In the genomic region with DNA sequence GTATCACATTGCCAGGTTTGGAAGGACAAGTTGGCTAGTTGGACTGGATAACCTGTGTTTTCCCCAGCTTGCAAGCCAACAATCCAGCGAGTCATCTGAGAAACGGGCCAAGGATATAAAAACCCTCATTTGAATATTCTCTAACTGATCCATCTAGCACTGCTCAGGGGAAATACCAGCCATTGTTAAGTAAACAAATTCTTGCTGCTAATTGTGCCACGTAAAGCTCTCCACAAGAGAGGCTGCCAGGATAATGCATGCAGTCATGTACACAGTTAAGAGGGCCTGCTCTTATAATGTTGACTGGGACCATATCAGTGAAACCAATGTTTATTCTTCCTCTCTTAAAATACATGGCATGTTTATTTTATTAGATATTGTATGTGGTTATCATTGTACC, we compare ENCODE assay signal across 1 cellular context.
TF ChIP-seq lines count a peak whose summit lies in the region.

No MANE protein-coding gene starts in this region.

TF ChIP-seq in WTC11, 78 proteins besides CTCF, POLR2A, EP300 and RAD21 (continued from another document):
- TF ChIP-seq, protein P1, sequence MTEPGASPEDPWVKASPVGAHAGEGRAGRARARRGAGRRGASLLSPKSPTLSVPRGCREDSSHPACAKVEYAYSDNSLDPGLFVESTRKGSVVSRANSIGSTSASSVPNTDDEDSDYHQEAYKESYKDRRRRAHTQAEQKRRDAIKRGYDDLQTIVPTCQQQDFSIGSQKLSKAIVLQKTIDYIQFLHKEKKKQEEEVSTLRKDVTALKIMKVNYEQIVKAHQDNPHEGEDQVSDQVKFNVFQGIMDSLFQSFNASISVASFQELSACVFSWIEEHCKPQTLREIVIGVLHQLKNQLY (CRISPR knock-in tag; IDR thresholded peaks at IDR 0.05): no peak
- TF ChIP-seq SOX15 (CRISPR knock-in tag; IDR thresholded peaks at IDR 0.05) (no peak), NFE2L1 (CRISPR knock-in tag; IDR thresholded peaks at IDR 0.05) (no peak), TCF7 (CRISPR knock-in tag; IDR thresholded peaks at IDR 0.05; ENCODE audit: low read depth) (no peak), CBFB (CRISPR knock-in tag; IDR thresholded peaks at IDR 0.05; ENCODE audit: low read depth) (no peak)
- TF ChIP-seq, protein P2, sequence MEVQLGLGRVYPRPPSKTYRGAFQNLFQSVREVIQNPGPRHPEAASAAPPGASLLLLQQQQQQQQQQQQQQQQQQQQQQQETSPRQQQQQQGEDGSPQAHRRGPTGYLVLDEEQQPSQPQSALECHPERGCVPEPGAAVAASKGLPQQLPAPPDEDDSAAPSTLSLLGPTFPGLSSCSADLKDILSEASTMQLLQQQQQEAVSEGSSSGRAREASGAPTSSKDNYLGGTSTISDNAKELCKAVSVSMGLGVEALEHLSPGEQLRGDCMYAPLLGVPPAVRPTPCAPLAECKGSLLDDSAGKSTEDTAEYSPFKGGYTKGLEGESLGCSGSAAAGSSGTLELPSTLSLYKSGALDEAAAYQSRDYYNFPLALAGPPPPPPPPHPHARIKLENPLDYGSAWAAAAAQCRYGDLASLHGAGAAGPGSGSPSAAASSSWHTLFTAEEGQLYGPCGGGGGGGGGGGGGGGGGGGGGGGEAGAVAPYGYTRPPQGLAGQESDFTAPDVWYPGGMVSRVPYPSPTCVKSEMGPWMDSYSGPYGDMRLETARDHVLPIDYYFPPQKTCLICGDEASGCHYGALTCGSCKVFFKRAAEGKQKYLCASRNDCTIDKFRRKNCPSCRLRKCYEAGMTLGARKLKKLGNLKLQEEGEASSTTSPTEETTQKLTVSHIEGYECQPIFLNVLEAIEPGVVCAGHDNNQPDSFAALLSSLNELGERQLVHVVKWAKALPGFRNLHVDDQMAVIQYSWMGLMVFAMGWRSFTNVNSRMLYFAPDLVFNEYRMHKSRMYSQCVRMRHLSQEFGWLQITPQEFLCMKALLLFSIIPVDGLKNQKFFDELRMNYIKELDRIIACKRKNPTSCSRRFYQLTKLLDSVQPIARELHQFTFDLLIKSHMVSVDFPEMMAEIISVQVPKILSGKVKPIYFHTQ (CRISPR knock-in tag; IDR thresholded peaks at IDR 0.05): no peak
- TF ChIP-seq, protein P3, sequence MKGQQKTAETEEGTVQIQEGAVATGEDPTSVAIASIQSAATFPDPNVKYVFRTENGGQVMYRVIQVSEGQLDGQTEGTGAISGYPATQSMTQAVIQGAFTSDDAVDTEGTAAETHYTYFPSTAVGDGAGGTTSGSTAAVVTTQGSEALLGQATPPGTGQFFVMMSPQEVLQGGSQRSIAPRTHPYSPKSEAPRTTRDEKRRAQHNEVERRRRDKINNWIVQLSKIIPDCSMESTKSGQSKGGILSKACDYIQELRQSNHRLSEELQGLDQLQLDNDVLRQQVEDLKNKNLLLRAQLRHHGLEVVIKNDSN (CRISPR knock-in tag; IDR thresholded peaks at IDR 0.05): no peak
TF ChIP-seq in WTC11: peak in this region for 0.
